Comparison of ENCODE assay signal across 1 cellular context in the genomic region with DNA sequence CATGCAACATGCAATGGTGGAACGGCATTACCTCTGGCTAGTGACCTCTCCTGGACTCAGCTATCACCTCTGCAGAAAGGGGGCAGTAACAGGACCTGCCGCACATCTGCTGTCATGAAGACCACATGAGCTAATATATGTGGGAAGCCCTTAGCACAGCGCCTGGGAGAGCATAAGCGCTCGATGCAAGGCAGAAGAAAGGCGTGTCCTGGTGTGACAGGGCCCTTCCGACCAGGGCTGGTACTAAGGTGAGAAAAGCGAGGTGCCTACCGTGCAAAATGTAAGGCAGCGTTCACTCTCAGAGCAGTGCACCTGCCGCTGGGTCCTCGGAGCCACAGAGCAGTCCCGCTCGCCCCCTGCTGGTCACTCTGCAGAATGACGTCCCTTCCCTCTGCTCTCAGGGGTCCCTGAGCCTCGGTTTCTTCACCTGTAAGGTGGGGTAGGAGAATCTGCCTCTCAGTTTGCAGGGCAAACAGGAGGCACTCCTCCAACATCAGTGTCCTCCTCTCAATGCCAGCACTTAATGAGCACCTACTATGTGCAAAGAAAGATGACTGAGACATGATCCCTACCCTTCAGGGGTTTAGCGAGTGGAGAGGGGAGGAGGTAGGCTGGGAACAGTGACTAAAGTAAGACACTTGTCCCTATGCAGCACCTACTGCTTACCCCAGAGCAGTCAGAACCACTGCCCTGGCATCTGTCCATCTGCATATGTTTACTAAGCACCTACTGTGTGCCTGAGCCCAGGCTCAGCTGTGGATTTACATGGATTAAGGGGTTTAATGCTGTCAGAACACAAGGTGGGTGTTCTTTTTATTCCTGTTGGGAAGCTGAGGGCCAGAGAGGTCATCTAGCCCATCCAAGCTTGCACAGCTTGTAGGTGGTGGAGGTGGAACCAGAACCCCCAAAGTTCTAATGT.
TF ChIP-seq lines count a peak whose summit lies in the region.

No MANE protein-coding gene starts in this region.

TF ChIP-seq in neural cell, 6 proteins besides CTCF, POLR2A, EP300 and RAD21 (continued from another document):
- TF ChIP-seq, protein P1, sequence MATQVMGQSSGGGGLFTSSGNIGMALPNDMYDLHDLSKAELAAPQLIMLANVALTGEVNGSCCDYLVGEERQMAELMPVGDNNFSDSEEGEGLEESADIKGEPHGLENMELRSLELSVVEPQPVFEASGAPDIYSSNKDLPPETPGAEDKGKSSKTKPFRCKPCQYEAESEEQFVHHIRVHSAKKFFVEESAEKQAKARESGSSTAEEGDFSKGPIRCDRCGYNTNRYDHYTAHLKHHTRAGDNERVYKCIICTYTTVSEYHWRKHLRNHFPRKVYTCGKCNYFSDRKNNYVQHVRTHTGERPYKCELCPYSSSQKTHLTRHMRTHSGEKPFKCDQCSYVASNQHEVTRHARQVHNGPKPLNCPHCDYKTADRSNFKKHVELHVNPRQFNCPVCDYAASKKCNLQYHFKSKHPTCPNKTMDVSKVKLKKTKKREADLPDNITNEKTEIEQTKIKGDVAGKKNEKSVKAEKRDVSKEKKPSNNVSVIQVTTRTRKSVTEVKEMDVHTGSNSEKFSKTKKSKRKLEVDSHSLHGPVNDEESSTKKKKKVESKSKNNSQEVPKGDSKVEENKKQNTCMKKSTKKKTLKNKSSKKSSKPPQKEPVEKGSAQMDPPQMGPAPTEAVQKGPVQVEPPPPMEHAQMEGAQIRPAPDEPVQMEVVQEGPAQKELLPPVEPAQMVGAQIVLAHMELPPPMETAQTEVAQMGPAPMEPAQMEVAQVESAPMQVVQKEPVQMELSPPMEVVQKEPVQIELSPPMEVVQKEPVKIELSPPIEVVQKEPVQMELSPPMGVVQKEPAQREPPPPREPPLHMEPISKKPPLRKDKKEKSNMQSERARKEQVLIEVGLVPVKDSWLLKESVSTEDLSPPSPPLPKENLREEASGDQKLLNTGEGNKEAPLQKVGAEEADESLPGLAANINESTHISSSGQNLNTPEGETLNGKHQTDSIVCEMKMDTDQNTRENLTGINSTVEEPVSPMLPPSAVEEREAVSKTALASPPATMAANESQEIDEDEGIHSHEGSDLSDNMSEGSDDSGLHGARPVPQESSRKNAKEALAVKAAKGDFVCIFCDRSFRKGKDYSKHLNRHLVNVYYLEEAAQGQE (IDR thresholded peaks at IDR 0.05; ENCODE audit: borderline replicate concordance) = no peak
- TF ChIP-seq SMC3 (conservative IDR thresholded peaks at IDR 0.05; ENCODE audit: poor library complexity) (peak; percentile 88), MXI1 (conservative IDR thresholded peaks at IDR 0.05; ENCODE audit: poor library complexity, severe bottlenecking) (no peak), POLR2AphosphoS5 (IDR thresholded peaks at IDR 0.05) (no peak)
